Comparison of ENCODE assay signal across 30 cellular contexts in genomic region chr22:41152902-41153301, GRCh38.
"Had no signal": no experiment of that assay in that cellular context is flagged by ENCODE, and none has a peak within 500 bp of the region (broad histone marks: within the 10 kb centered on the region; RNA-seq: fewer than 3 reads in every experiment).

No MANE protein-coding gene starts in this region.

- H3K4me1 Mint-ChIP-seq: memory B cell, mesothelial cell of epicardium, neural crest cell had no signal

- H3K4me1 ChIP-seq: gastrocnemius medialis, heart left ventricle, pancreas, stomach, vagina had no signal

- H3K9me3 ChIP-seq: gastrocnemius medialis, heart left ventricle, mucosa of descending colon, pancreas, stomach, thyroid gland, vagina had no signal

- H3K27me3 Mint-ChIP-seq: effector memory CD8-positive, alpha-beta T cell; memory B cell; naive B cell; natural killer cell treated with Interleukin-12 subunit alpha and Interleukin-12 subunit beta and Interleukin-15 and Interleukin-18, amount 100 ng/mL, for 72 hours had no signal

- DNase-seq: effector memory CD8-positive, alpha-beta T cell; foreskin fibroblast; gastrocnemius medialis; heart left ventricle; islet precursor cell; kidney glomerular epithelial cell; left colon; left ventricle myocardium superior; mucosa of descending colon; naive B cell; pancreas; stimulated activated CD4-positive, alpha-beta T cell treated with anti-CD3 and anti-CD28 coated beads, Interleukin-12 subunit alpha, Interleukin-12 subunit beta, amount 100 ng/mL, for 4 hours; stimulated activated CD4-positive, alpha-beta T cell treated with anti-CD3 and anti-CD28 coated beads, Interleukin-1b, Interleukin-23, amount 100 ng/mL, for 48 hours; stimulated activated CD4-positive, alpha-beta T cell treated with anti-CD3 and anti-CD28 coated beads, Interleukin-4, amount 100 ng/mL, for 1 hour; stimulated activated CD8-positive, alpha-beta memory T cell treated with anti-CD3 and anti-CD28 coated beads, Interleukin-4, amount 100 ng/mL, for 48 hours; stimulated activated naive CD4-positive, alpha-beta T cell treated with Interleukin-2 at 50 U/mL for 16 hours; stomach; thyroid gland; trophoblast cell had no signal

- H3K9me3 Mint-ChIP-seq: effector memory CD8-positive, alpha-beta T cell; memory B cell; mesothelial cell of epicardium; naive B cell; natural killer cell treated with Interleukin-12 subunit alpha and Interleukin-12 subunit beta and Interleukin-15 and Interleukin-18, amount 100 ng/mL, for 72 hours; neural crest cell had no signal

- H3K27ac Mint-ChIP-seq: effector memory CD8-positive, alpha-beta T cell; memory B cell; mesothelial cell of epicardium; natural killer cell treated with Interleukin-12 subunit alpha and Interleukin-12 subunit beta and Interleukin-15 and Interleukin-18, amount 100 ng/mL, for 72 hours had no signal

- ATAC-seq: effector memory CD8-positive, alpha-beta T cell; heart left ventricle; left colon; left ventricle myocardium superior; mucosa of descending colon; natural killer cell treated with Interleukin-12 subunit alpha and Interleukin-12 subunit beta and Interleukin-15 and Interleukin-18, amount 100 ng/mL, for 72 hours; pancreas; sciatic nerve had no signal

- H3K4me3 Mint-ChIP-seq: effector memory CD8-positive, alpha-beta T cell; memory B cell; mesothelial cell of epicardium; naive B cell; natural killer cell treated with Interleukin-12 subunit alpha and Interleukin-12 subunit beta and Interleukin-15 and Interleukin-18, amount 100 ng/mL, for 72 hours; neural crest cell had no signal

- H3K27ac ChIP-seq: coronary artery, gastrocnemius medialis, heart left ventricle, hepatocyte, neutrophil, pancreas, stomach, vagina had no signal

- H3K27me3 ChIP-seq: gastrocnemius medialis, heart left ventricle, hepatocyte, neutrophil, pancreas, stomach, thyroid gland, vagina had no signal

- H3K4me3 ChIP-seq: coronary artery, gastrocnemius medialis, heart left ventricle, hepatocyte, lung, mucosa of descending colon, pancreas, smooth muscle cell, stomach, thyroid gland, vagina had no signal
